In the genomic region with DNA sequence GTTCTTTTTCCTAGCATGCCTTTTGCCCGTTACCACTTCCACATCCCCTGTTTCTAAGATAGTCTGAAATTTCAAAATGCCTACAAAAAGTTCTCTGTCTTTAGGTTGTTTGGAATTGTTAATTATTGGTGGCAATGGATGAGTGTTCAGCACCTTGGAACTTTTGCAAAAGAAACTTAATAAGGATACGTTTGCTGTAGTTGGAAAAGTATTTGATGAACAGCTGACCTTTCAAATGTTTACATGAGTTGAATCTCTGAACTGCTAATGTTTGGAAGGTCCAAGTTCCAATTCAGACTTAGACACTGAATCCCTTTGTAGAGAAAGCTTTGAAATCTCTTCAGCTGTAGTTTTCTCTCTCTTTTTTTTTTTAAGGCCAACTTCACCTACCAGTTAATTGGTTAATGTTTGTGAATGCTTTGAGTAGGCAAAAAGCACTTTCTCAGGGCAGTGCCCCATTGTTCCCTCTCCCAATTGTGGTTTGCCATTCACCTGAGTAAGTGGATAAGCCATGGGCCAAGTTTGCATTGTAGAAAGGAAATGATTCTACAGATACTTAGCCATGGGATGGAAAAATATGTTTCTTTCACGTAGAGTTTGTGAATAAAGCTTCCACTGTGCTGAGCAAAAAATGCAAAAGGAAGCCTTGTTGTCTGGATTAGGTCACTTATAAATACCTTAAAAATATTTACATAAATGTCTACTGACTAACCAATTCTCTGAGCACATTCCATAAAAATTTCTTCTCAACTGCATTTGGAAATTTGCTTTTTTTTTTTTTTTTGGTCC, we compare ENCODE assay signal across 1 cellular context.
TF ChIP-seq lines count a peak whose summit lies in the region.

No MANE protein-coding gene starts in this region.

TF ChIP-seq in HepG2, 621 proteins besides CTCF, POLR2A, EP300 and RAD21 (continued from another document and continues in another):
- TF ChIP-seq REST (IDR thresholded peaks at IDR 0.05; ENCODE audit: borderline replicate concordance in 1 of 2, low read depth in 1 of 2, low read length in 2 of 2), result peak in 1 of 2 experiments; percentile 60; a peak in 1 of 4 replicates
- TF ChIP-seq, protein P1, sequence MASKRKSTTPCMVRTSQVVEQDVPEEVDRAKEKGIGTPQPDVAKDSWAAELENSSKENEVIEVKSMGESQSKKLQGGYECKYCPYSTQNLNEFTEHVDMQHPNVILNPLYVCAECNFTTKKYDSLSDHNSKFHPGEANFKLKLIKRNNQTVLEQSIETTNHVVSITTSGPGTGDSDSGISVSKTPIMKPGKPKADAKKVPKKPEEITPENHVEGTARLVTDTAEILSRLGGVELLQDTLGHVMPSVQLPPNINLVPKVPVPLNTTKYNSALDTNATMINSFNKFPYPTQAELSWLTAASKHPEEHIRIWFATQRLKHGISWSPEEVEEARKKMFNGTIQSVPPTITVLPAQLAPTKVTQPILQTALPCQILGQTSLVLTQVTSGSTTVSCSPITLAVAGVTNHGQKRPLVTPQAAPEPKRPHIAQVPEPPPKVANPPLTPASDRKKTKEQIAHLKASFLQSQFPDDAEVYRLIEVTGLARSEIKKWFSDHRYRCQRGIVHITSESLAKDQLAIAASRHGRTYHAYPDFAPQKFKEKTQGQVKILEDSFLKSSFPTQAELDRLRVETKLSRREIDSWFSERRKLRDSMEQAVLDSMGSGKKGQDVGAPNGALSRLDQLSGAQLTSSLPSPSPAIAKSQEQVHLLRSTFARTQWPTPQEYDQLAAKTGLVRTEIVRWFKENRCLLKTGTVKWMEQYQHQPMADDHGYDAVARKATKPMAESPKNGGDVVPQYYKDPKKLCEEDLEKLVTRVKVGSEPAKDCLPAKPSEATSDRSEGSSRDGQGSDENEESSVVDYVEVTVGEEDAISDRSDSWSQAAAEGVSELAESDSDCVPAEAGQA (IDR thresholded peaks at IDR 0.05; ENCODE audit: low read depth), result peak; percentile 49; the same call in 1 of the 2 replicates
- TF ChIP-seq, protein P1 (CRISPR knock-in tag; IDR thresholded peaks at IDR 0.05; ENCODE audit: borderline replicate concordance), result no peak; the same call in 1 of the 2 replicates
- no peak for TF ChIP-seq ZNF557 (CRISPR knock-in tag; IDR thresholded peaks at IDR 0.05)
- TF ChIP-seq, protein P2, sequence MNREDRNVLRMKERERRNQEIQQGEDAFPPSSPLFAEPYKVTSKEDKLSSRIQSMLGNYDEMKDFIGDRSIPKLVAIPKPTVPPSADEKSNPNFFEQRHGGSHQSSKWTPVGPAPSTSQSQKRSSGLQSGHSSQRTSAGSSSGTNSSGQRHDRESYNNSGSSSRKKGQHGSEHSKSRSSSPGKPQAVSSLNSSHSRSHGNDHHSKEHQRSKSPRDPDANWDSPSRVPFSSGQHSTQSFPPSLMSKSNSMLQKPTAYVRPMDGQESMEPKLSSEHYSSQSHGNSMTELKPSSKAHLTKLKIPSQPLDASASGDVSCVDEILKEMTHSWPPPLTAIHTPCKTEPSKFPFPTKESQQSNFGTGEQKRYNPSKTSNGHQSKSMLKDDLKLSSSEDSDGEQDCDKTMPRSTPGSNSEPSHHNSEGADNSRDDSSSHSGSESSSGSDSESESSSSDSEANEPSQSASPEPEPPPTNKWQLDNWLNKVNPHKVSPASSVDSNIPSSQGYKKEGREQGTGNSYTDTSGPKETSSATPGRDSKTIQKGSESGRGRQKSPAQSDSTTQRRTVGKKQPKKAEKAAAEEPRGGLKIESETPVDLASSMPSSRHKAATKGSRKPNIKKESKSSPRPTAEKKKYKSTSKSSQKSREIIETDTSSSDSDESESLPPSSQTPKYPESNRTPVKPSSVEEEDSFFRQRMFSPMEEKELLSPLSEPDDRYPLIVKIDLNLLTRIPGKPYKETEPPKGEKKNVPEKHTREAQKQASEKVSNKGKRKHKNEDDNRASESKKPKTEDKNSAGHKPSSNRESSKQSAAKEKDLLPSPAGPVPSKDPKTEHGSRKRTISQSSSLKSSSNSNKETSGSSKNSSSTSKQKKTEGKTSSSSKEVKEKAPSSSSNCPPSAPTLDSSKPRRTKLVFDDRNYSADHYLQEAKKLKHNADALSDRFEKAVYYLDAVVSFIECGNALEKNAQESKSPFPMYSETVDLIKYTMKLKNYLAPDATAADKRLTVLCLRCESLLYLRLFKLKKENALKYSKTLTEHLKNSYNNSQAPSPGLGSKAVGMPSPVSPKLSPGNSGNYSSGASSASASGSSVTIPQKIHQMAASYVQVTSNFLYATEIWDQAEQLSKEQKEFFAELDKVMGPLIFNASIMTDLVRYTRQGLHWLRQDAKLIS (CRISPR knock-in tag; IDR thresholded peaks at IDR 0.05), result no peak
- no peak for TF ChIP-seq ZNF562 (CRISPR knock-in tag; IDR thresholded peaks at IDR 0.05; ENCODE audit: borderline replicate concordance)
- TF ChIP-seq IRX3 (CRISPR knock-in tag; IDR thresholded peaks at IDR 0.05; ENCODE audit: borderline replicate concordance, low read depth), result no peak
- TF ChIP-seq ZNF3 (CRISPR knock-in tag; IDR thresholded peaks at IDR 0.05), result no peak
- no peak for TF ChIP-seq PHF8 (CRISPR knock-in tag; IDR thresholded peaks at IDR 0.05)
- no peak for TF ChIP-seq ZNF446 (CRISPR knock-in tag; IDR thresholded peaks at IDR 0.05)
- no peak for TF ChIP-seq ZNF713 (CRISPR knock-in tag; IDR thresholded peaks at IDR 0.05)
- no peak for TF ChIP-seq SUZ12 (IDR thresholded peaks at IDR 0.05; ENCODE audit: low read depth, low read length)
- TF ChIP-seq REXO4 (CRISPR knock-in tag; IDR thresholded peaks at IDR 0.05; ENCODE audit: borderline replicate concordance), result no peak
- no peak for TF ChIP-seq SRSF1 (optimal IDR thresholded peaks at IDR 0.05; ENCODE audit: low read depth, low read length)
- TF ChIP-seq SP140L (CRISPR knock-in tag; IDR thresholded peaks at IDR 0.05; ENCODE audit: borderline replicate concordance), result 0 out of 2 replicates have a peak, but pooled peaks have one; percentile 29
- TF ChIP-seq HNRNPLL (IDR thresholded peaks at IDR 0.05; ENCODE audit: low read depth, low read length, poor library complexity, severe bottlenecking), result no peak
- TF ChIP-seq, protein P3, sequence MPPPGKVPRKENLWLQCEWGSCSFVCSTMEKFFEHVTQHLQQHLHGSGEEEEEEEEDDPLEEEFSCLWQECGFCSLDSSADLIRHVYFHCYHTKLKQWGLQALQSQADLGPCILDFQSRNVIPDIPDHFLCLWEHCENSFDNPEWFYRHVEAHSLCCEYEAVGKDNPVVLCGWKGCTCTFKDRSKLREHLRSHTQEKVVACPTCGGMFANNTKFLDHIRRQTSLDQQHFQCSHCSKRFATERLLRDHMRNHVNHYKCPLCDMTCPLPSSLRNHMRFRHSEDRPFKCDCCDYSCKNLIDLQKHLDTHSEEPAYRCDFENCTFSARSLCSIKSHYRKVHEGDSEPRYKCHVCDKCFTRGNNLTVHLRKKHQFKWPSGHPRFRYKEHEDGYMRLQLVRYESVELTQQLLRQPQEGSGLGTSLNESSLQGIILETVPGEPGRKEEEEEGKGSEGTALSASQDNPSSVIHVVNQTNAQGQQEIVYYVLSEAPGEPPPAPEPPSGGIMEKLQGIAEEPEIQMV (CRISPR knock-in tag; IDR thresholded peaks at IDR 0.05; ENCODE audit: low read depth), result no peak
- TF ChIP-seq, protein P4, sequence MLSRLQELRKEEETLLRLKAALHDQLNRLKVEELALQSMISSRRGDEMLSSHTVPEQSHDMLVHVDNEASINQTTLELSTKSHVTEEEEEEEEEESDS (CRISPR knock-in tag; IDR thresholded peaks at IDR 0.05; ENCODE audit: borderline replicate concordance), result no peak
- TF ChIP-seq, protein P5, sequence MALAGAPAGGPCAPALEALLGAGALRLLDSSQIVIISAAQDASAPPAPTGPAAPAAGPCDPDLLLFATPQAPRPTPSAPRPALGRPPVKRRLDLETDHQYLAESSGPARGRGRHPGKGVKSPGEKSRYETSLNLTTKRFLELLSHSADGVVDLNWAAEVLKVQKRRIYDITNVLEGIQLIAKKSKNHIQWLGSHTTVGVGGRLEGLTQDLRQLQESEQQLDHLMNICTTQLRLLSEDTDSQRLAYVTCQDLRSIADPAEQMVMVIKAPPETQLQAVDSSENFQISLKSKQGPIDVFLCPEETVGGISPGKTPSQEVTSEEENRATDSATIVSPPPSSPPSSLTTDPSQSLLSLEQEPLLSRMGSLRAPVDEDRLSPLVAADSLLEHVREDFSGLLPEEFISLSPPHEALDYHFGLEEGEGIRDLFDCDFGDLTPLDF (CRISPR knock-in tag; IDR thresholded peaks at IDR 0.05), result no peak
- TF ChIP-seq ZMYM2 (CRISPR knock-in tag; IDR thresholded peaks at IDR 0.05), result peak; percentile 56
- TF ChIP-seq, protein P6, sequence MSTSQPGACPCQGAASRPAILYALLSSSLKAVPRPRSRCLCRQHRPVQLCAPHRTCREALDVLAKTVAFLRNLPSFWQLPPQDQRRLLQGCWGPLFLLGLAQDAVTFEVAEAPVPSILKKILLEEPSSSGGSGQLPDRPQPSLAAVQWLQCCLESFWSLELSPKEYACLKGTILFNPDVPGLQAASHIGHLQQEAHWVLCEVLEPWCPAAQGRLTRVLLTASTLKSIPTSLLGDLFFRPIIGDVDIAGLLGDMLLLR (CRISPR knock-in tag; IDR thresholded peaks at IDR 0.05), result no peak
- no peak for TF ChIP-seq KDM5A (IDR thresholded peaks at IDR 0.05; ENCODE audit: borderline replicate concordance, low read length)
- no peak for TF ChIP-seq KAT7 (CRISPR knock-in tag; IDR thresholded peaks at IDR 0.05; ENCODE audit: borderline replicate concordance)
- no peak for TF ChIP-seq SIN3A (IDR thresholded peaks at IDR 0.05; ENCODE audit: borderline replicate concordance, low read depth, low read length)
- no peak for TF ChIP-seq ZMAT5 (CRISPR knock-in tag; IDR thresholded peaks at IDR 0.05; ENCODE audit: borderline replicate concordance, low read depth)
- TF ChIP-seq NFATC3 (CRISPR knock-in tag; IDR thresholded peaks at IDR 0.05), result no peak
- TF ChIP-seq TEAD2 (CRISPR knock-in tag; IDR thresholded peaks at IDR 0.05), result no peak
- TF ChIP-seq GLI4 (CRISPR knock-in tag; IDR thresholded peaks at IDR 0.05; ENCODE audit: borderline replicate concordance), result no peak
- no peak for TF ChIP-seq ZFP37 (CRISPR knock-in tag; IDR thresholded peaks at IDR 0.05; ENCODE audit: borderline replicate concordance)
- no peak for TF ChIP-seq ZNF547 (CRISPR knock-in tag; IDR thresholded peaks at IDR 0.05)
- TF ChIP-seq, protein P7, sequence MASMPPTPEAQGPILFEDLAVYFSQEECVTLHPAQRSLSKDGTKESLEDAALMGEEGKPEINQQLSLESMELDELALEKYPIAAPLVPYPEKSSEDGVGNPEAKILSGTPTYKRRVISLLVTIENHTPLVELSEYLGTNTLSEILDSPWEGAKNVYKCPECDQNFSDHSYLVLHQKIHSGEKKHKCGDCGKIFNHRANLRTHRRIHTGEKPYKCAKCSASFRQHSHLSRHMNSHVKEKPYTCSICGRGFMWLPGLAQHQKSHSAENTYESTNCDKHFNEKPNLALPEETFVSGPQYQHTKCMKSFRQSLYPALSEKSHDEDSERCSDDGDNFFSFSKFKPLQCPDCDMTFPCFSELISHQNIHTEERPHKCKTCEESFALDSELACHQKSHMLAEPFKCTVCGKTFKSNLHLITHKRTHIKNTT (CRISPR knock-in tag; IDR thresholded peaks at IDR 0.05), result no peak
- peak; percentile 72; the same call in 1 of the 2 replicates for TF ChIP-seq ZBTB20 (CRISPR knock-in tag; IDR thresholded peaks at IDR 0.05; ENCODE audit: borderline replicate concordance, low read depth)
- no peak for TF ChIP-seq THAP7 (CRISPR knock-in tag; IDR thresholded peaks at IDR 0.05)
- TF ChIP-seq CBX2 (IDR thresholded peaks at IDR 0.05; ENCODE audit: low read depth, low read length), result no peak
- TF ChIP-seq CBX2 (CRISPR knock-in tag; IDR thresholded peaks at IDR 0.05; ENCODE audit: low read depth), result no peak
- TF ChIP-seq IKZF4 (CRISPR knock-in tag; IDR thresholded peaks at IDR 0.05; ENCODE audit: borderline replicate concordance, low read depth, not compliant biosample characterization), result no peak
- peak; percentile 65; the same call in 1 of the 2 replicates for TF ChIP-seq ZNF747 (CRISPR knock-in tag; IDR thresholded peaks at IDR 0.05; ENCODE audit: borderline replicate concordance)
- TF ChIP-seq HCFC1 (IDR thresholded peaks at IDR 0.05; ENCODE audit: low read depth, low read length), result no peak
